Comparison of ENCODE assay signal across 9 cellular contexts in genomic region chr12:46524778-46525177, GRCh38.
DNase-seq lines count a peak whose midpoint lies in the region; ATAC-seq lines count a peak whose summit lies in the region.
"Had no signal": no experiment of that assay in that cellular context is flagged by ENCODE, and none has a peak within 500 bp of the region (broad histone marks: within the 10 kb centered on the region; RNA-seq: fewer than 3 reads in every experiment).

No MANE protein-coding gene starts in this region.

- peaks cover 18% of the 10 kb centered on the region for H3K79me2 ChIP-seq in GM23248 (ENCODE audit: insufficient read depth)

- peaks cover 35% of the 10 kb centered on the region for H3F3A ChIP-seq in GM23248 (ENCODE audit: insufficient read depth)

- H4K20me1 ChIP-seq in GM23248 (ENCODE audit: insufficient read depth), result no peaks in the 10 kb centered on the region

- H3K27me3 ChIP-seq in GM23248 (replicated peaks; ENCODE audit: insufficient read depth), result no peaks in the 10 kb centered on the region

- intact Hi-C loops in left cardiac atrium (cut with DNase I), result no loop called here

- peaks cover 40% of the 10 kb centered on the region for H3K4me1 ChIP-seq in GM23248 (ENCODE audit: insufficient read depth)

- H3K36me3 Mint-ChIP-seq in activated CD8-positive, alpha-beta T cell treated with anti-CD3 and anti-CD28 coated beads, Interleukin-2, amount 10 ng/mL, durations not matched to agents 7 days and 5 days (ENCODE audit: low read depth), result peaks cover 49% of the 10 kb centered on the region

- H3K4me3 ChIP-seq in GM23248 (peak overlapping the region; percentile 65), skeletal muscle cell (ENCODE audit: low read depth, low read length) (no peak overlapping the region)

- H3K9ac ChIP-seq in GM23248, result peak overlapping the region; percentile 78

- H3K27ac ChIP-seq in GM23248, result peak overlapping the region; percentile 98
- H3K27ac ChIP-seq: WERI-Rb-1 had no signal

- peaks cover 47% of the 10 kb centered on the region for H3K4me1 Mint-ChIP-seq in activated CD8-positive, alpha-beta T cell treated with anti-CD3 and anti-CD28 coated beads, Interleukin-2, amount 10 ng/mL, durations not matched to agents 7 days and 5 days (ENCODE audit: low read depth)

- peak; percentile 80 for DNase-seq in GM23248
- DNase-seq in activated CD8-positive, alpha-beta T cell treated with anti-CD3 and anti-CD28 coated beads, Interleukin-2, amount 10 ng/mL, durations not matched to agents 7 days and 5 days, result no peak
- DNase-seq in left cardiac atrium, result peak; percentile 85
- DNase-seq in skeletal muscle cell (ENCODE audit: low read depth), result peak; percentile 89
- no peak for DNase-seq in NCI-H69 (lab: John Stamatoyannopoulos, UW)
- DNase-seq in DMS153 treated with DMSO at 0.1 percent for 48 hours (lab: John Stamatoyannopoulos, UW; ENCODE audit: unreplicated experiment), result no peak
- DNase-seq: WERI-Rb-1 had no signal

- peak overlapping the region; percentile 69 for H3K4me3 Mint-ChIP-seq in activated CD8-positive, alpha-beta T cell treated with anti-CD3 and anti-CD28 coated beads, Interleukin-2, amount 10 ng/mL, durations not matched to agents 7 days and 5 days

- ATAC-seq in activated CD8-positive, alpha-beta T cell treated with anti-CD3 and anti-CD28 coated beads, Interleukin-2, amount 10 ng/mL, durations not matched to agents 7 days and 5 days, result no peak
- peak; percentile 93 to 96 for ATAC-seq in left cardiac atrium
- ATAC-seq in HG02973 (IDR thresholded peaks at IDR 0.05; ENCODE audit: unreplicated experiment), result no peak
- no peak for ATAC-seq in HG03520 (IDR thresholded peaks at IDR 0.05; ENCODE audit: unreplicated experiment)

- H3K4me2 ChIP-seq in GM23248 (ENCODE audit: unreplicated experiment), result peak overlapping the region; percentile 83

- peak overlapping the region; percentile 78 for H2AFZ ChIP-seq in GM23248

- H3K27me3 Mint-ChIP-seq in activated CD8-positive, alpha-beta T cell treated with anti-CD3 and anti-CD28 coated beads, Interleukin-2, amount 10 ng/mL, durations not matched to agents 7 days and 5 days (ENCODE audit: low read depth), result no peaks in the 10 kb centered on the region

- CTCF ChIA-PET in activated CD8-positive, alpha-beta T cell treated with anti-CD3 and anti-CD28 coated beads, Interleukin-2, amount 10 ng/mL, durations not matched to agents 7 days and 5 days (lab: Charles Lee), result interaction anchor here (0.7 to 2.0 kb wide), 14 partner anchors 10 to 534 kb away, joined by 3 to 9 read pairs (median 4); no protein-coding TSS in a partner anchor

- H3K9me3 Mint-ChIP-seq in activated CD8-positive, alpha-beta T cell treated with anti-CD3 and anti-CD28 coated beads, Interleukin-2, amount 10 ng/mL, durations not matched to agents 7 days and 5 days (ENCODE audit: insufficient read depth), result peaks cover 8% of the 10 kb centered on the region

- H3K27ac Mint-ChIP-seq in activated CD8-positive, alpha-beta T cell treated with anti-CD3 and anti-CD28 coated beads, Interleukin-2, amount 10 ng/mL, durations not matched to agents 7 days and 5 days, result peak overlapping the region; percentile 95

- no peaks in the 10 kb centered on the region for H3K9me2 ChIP-seq in GM23248 (ENCODE audit: insufficient read depth)

- H3K9me3 ChIP-seq in GM23248 (ENCODE audit: low read depth), result no peaks in the 10 kb centered on the region

- in situ Hi-C loops in GM23248 (cut with MboI), result no loop called here

- POLR2A ChIA-PET in activated CD8-positive, alpha-beta T cell treated with anti-CD3 and anti-CD28 coated beads, Interleukin-2, amount 10 ng/mL, durations not matched to agents 7 days and 5 days (lab: Charles Lee), result interaction anchor here (0.9 to 3.1 kb wide), 6 partner anchors 9 to 256 kb away, joined by 3 to 18 read pairs (median 7); partner anchors contain the start of gene SLC38A1

- WGBS in GM23248 (ENCODE audit: low coverage in 1 of 2, low lambda C conversion rate in 2 of 2, missing lambda C conversion rate in 2 of 2), 2 experiments, result 13 to 24% methylated on average over 2 of the region's 2 CpGs

- no peaks in the 10 kb centered on the region for H3K36me3 ChIP-seq in GM23248 (ENCODE audit: low read depth)
- H3K36me3 ChIP-seq: WERI-Rb-1 had no signal

Comparison
In these comparisons a context has a peak if more than half of its experiments do, and no peak if none do; other contexts are left out.
1. DNase-seq: peak in GM23248 (single experiment), left cardiac atrium (single experiment) and skeletal muscle cell (single experiment); none in activated CD8-positive, alpha-beta T cell treated with anti-CD3 and anti-CD28 coated beads, Interleukin-2, amount 10 ng/mL, durations not matched to agents 7 days and 5 days (single experiment), NCI-H69 (single experiment) and DMS153 treated with DMSO at 0.1 percent for 48 hours (single experiment).
2. ATAC-seq: peak in left cardiac atrium (2 of 2); none in activated CD8-positive, alpha-beta T cell treated with anti-CD3 and anti-CD28 coated beads, Interleukin-2, amount 10 ng/mL, durations not matched to agents 7 days and 5 days (single experiment), HG02973 (single experiment) and HG03520 (single experiment).